ENCODE assay signal across 8 cellular contexts in the genomic region with DNA sequence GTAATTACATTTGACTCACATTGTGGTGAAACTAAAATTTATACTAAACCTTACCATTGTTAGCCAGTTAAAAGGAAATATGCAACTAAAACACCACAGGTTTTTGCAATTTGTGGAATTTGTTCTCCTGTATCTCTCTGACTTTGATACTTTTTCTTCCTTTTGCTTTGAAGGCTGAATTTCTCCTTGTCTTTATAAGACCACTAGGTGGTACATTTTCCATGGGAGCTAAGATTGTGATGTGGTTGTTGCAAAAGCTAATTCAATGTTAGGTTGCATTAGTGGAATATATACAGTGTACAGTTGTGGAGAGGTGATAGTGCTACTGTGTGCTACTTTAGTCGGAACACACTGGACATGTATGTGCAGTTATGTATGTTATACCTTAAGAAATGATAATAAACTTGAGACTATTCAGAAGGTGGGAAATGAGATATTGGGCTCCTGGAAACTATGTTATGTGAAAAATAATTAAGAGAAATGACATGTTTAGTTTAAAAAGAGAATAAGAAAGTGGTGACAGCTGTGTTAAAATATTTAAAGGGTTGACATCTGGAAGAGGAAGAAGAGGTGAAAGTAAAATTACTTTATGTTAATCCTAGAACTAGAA.
DNase-seq lines count a peak whose midpoint lies in the region; ATAC-seq and TF ChIP-seq lines count a peak whose summit lies in the region.

No MANE protein-coding gene starts in this region.

- no peak overlapping the region for H2BK12ac ChIP-seq in neuronal stem cell (ENCODE audit: low read length)

- H3K9ac ChIP-seq in neuronal stem cell (ENCODE audit: low read depth, low read length, poor library complexity), result no peak overlapping the region

- no peaks in the 10 kb centered on the region for H3K36me3 Mint-ChIP-seq in Caco-2 (ENCODE audit: insufficient read depth, unreplicated experiment)

- H4K91ac ChIP-seq in neuronal stem cell (ENCODE audit: low read depth, low read length, poor library complexity), result no peak overlapping the region

- no peaks in the 10 kb centered on the region for H3K9me3 Mint-ChIP-seq in Caco-2 (ENCODE audit: unreplicated experiment)

- no peak overlapping the region for H2AFZ ChIP-seq in neuronal stem cell (ENCODE audit: low read length)

- ATAC-seq in left colon (peak; percentile 41), HG03108 (IDR thresholded peaks at IDR 0.05; ENCODE audit: unreplicated experiment) (no peak)

- H3K27me3 ChIP-seq in Caco-2 (replicated peaks; ENCODE audit: control insufficient read depth, insufficient read depth, low read length) (no peaks in the 10 kb centered on the region), MG63 (no peaks in the 10 kb centered on the region), neuronal stem cell (ENCODE audit: control insufficient read depth in 3 of 3, insufficient read depth in 3 of 3, low read depth in 1 of 3, low read length in 3 of 3) (no peaks in the 10 kb centered on the region)

- H3K4me1 Mint-ChIP-seq in Caco-2 (ENCODE audit: low read depth, unreplicated experiment), result no peaks in the 10 kb centered on the region

- no peak overlapping the region for H2BK15ac ChIP-seq in neuronal stem cell (ENCODE audit: low read length)

- no peak overlapping the region for H2AK5ac ChIP-seq in neuronal stem cell (ENCODE audit: low read depth, low read length)

- H3K27ac ChIP-seq in neuronal stem cell (replicated peaks; ENCODE audit: low read length), result no peak overlapping the region

- H3K14ac ChIP-seq in neuronal stem cell (ENCODE audit: low read length), result no peak overlapping the region

- TF ChIP-seq CTCF in Caco-2 (IDR thresholded peaks at IDR 0.05; ENCODE audit: insufficient read depth in 1 of 2, low read depth in 1 of 2, low read length in 1 of 2, severe bottlenecking in 1 of 2, unreplicated experiment in 1 of 2), result peak; percentile 31 to 46

- H3K4me1 ChIP-seq in Caco-2 (no peaks in the 10 kb centered on the region), neuronal stem cell (ENCODE audit: control insufficient read depth in 2 of 2, insufficient read depth in 1 of 2, low read depth in 1 of 2, low read length in 2 of 2) (no peaks in the 10 kb centered on the region)

- H3K4me3 ChIP-seq in Caco-2 (ENCODE audit: low read depth, low read length) (no peak overlapping the region), MG63 (no peak overlapping the region), neuronal stem cell (ENCODE audit: low read length in 2 of 2) (no peak overlapping the region)

- BruUV-seq in Caco-2 (replicated peaks; lab: Mats Ljungman, UMichigan), result no TSS peak

- H2BK120ac ChIP-seq in neuronal stem cell (ENCODE audit: low read depth, low read length), result no peak overlapping the region

- no peak overlapping the region for H4K8ac ChIP-seq in neuronal stem cell (ENCODE audit: low read depth, low read length)

- H3K18ac ChIP-seq in neuronal stem cell (ENCODE audit: low read length), result no peak overlapping the region

- no peak overlapping the region for H3K23ac ChIP-seq in neuronal stem cell (ENCODE audit: low read depth, low read length, poor library complexity)

- H3K9me3 ChIP-seq in Caco-2 (no peaks in the 10 kb centered on the region), MG63 (no peaks in the 10 kb centered on the region), neuronal stem cell (replicated peaks in 1 of 2; ENCODE audit: control insufficient read depth in 2 of 2, insufficient read depth in 1 of 2, low read depth in 1 of 2, low read length in 2 of 2) (no peaks in the 10 kb centered on the region)

- no CpG with 5 or more reads among the region's 1 CpG for WGBS in neuronal stem cell (ENCODE audit: extremely low coverage in 2 of 2, insufficient read length in 2 of 2, insufficient replicate concordance in 1 of 2), 2 donors

- H3K4me2 ChIP-seq in neuronal stem cell (ENCODE audit: insufficient read depth, low read length, poor library complexity, severe bottlenecking), result no peak overlapping the region

- H2BK5ac ChIP-seq in neuronal stem cell (ENCODE audit: low read length), result no peak overlapping the region

- H3K27ac Mint-ChIP-seq in Caco-2 (ENCODE audit: unreplicated experiment), result no peak overlapping the region

- POLR2A ChIA-PET in Caco-2 (lab: Charles Lee), result no interaction called here

- DNase-seq in Caco-2, result no peak
- peak; percentile 9 for DNase-seq in HuH-7 (ENCODE audit: low spot score)
- DNase-seq in amniotic stem cell (lab: John Stamatoyannopoulos, UW), result peak; percentile 7
- DNase-seq in left colon, result no peak
- DNase-seq in MG63, result no peak
- no peak for DNase-seq in neuronal stem cell (ENCODE audit: low spot score)
- no peak for DNase-seq in mucosa of gallbladder (ENCODE audit: low spot score)

- no peaks in the 10 kb centered on the region for H3K27me3 Mint-ChIP-seq in Caco-2 (ENCODE audit: insufficient read depth, unreplicated experiment)

- H3K4ac ChIP-seq in neuronal stem cell (ENCODE audit: low read length), result no peak overlapping the region

- H3K4me3 Mint-ChIP-seq in Caco-2 (ENCODE audit: unreplicated experiment), result no peak overlapping the region

- no peaks in the 10 kb centered on the region for H3K36me3 ChIP-seq in Caco-2 (ENCODE audit: control insufficient read depth, insufficient read depth, low read length)
- no peaks in the 10 kb centered on the region for H3K36me3 ChIP-seq in MG63
- H3K36me3 ChIP-seq in neuronal stem cell (replicated peaks in 1 of 2; ENCODE audit: control insufficient read depth in 2 of 2, insufficient read depth in 2 of 2, low read length in 2 of 2), result no peaks in the 10 kb centered on the region

- H3K79me1 ChIP-seq in neuronal stem cell (ENCODE audit: low read depth, low read length), result no peaks in the 10 kb centered on the region

- intact Hi-C loops in Caco-2 (cut with micrococcal nuclease; ENCODE audit: unreplicated experiment) (loop anchor here (1.0 to 10.0 kb wide), 3 partner anchors 81 to 259 kb away; no protein-coding TSS in a partner anchor), left colon (cut with DNase I, micrococcal nuclease) (loop anchor here in 1 of 2 donors (5.0 kb wide), 1 partner anchor 226 kb away; no protein-coding TSS in a partner anchor)

- CTCF ChIA-PET in Caco-2 (lab: Charles Lee), result interaction anchor here (0.9 to 2.8 kb wide), 4 partner anchors 74 to 261 kb away, joined by 3 to 20 read pairs (median 8); no protein-coding TSS in a partner anchor

Comparison
In these comparisons a context has a peak if more than half of its experiments do, and no peak if none do; other contexts are left out.
1. DNase-seq: peak in HuH-7 (single experiment) and amniotic stem cell (single experiment); none in Caco-2 (0 of 2), left colon (0 of 2), MG63 (single experiment), neuronal stem cell (single experiment) and mucosa of gallbladder (single experiment).